ENCODE assay signal across 3 cellular contexts in the genomic region with DNA sequence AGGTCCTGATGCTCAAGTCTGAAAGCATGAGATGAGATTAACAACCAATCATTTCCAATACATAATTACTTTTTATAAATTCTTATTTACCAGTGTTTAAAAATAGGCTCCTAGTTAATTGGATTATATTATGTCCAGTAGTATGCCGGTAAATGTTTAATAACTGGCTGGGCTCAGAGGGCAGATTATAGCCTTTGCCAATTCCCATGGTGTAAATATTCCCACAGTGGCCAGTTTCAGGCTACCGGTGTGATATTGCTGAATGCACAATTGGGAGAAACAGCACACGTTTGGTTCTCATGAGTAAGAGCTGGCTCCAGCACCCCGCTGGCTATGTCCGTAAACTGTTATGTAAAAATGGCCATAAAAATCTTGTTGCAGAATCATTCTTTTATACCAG.
"Had no signal": no experiment of that assay in that cellular context is flagged by ENCODE, and none has a peak within 500 bp of the region (broad histone marks: within the 10 kb centered on the region; RNA-seq: fewer than 3 reads in every experiment).

No MANE protein-coding gene starts in this region.

- H3K4me3 ChIP-seq: GM12878 had no signal

- DNase-seq: GDM1, GF-D8 had no signal

- ATAC-seq: GM12878 had no signal
